In the genomic region with DNA sequence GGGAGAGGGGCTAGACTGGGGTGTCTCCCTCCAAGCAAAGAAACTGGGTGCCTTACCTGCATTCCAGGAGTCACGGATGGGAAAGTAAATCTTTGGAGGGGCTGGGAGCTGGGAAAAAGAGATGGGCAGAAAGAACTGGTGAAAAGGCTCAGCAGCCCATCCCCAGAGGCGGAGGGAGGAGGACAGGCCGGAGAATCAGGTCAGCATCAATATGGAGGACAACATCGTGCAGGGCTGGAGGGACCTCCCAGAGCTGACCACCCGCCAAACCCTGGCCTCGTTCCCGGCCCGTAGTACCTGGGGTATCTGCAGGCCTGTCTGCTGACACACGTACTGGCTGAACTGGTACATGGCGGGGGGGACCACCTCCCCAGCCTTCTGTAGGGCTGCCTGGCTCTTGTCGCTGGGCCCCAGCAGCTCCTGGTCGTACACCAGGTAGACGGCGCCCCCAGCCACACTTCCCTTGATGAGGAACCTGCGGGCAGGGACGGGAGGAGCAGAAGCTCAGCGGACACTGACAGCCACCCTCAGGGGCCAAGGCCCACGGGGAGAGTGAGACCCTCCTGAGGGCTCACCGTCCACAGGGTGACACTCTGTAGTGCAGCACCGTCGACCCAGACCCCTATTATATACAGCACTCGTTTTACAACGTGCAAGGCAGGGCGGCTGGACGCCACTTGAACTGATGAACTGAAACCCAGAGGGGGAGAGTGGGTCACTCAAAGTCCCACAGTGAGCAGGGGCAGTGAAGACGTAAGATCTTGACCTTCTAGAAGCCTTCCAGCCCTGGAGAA, we compare ENCODE assay signal across 8 cellular contexts. TPM values are rescaled to one million over a fixed set of nuclear protein-coding genes. Genes with fewer than 3 reads are reported as not detected.
A peak's percentile ranks its signal among the peaks of the same experiment; 100 is the strongest.
DNase-seq lines count a peak whose midpoint lies in the region; ATAC-seq and TF ChIP-seq lines count a peak whose summit lies in the region.

No MANE protein-coding gene starts in this region.

- H2AFZ ChIP-seq in GM23248: peak overlapping the region; percentile 78

- peak overlapping the region; percentile 96 for H3K27ac Mint-ChIP-seq in T-helper 17 cell

- no peak for TF ChIP-seq CTCF in fibroblast of villous mesenchyme (IDR thresholded peaks at IDR 0.05; ENCODE audit: insufficient read depth, low read depth, low read length)

- peak overlapping the region; percentile 94 for H3K4me3 Mint-ChIP-seq in T-helper 17 cell

- H3K36me3 ChIP-seq in GM23248 (ENCODE audit: low read depth): no peaks in the 10 kb centered on the region

- H4K20me1 ChIP-seq in GM23248 (ENCODE audit: insufficient read depth): no peaks in the 10 kb centered on the region

- H3K27me3 ChIP-seq in GM23248 (replicated peaks; ENCODE audit: insufficient read depth): no peaks in the 10 kb centered on the region

- ATAC-seq in T-helper 17 cell (no peak), HG03139 (IDR thresholded peaks at IDR 0.05; ENCODE audit: unreplicated experiment) (no peak)

- H3K36me3 Mint-ChIP-seq in T-helper 17 cell (ENCODE audit: low read depth): no peaks in the 10 kb centered on the region

- DNase-seq in GM23248 (no peak), T-helper 17 cell (no peak), fibroblast of villous mesenchyme (ENCODE audit: low read depth) (no peak), skeletal muscle cell (ENCODE audit: low read depth) (no peak), NK-92 (lab: John Stamatoyannopoulos, UW; ENCODE audit: unreplicated experiment) (no peak), DMS153 (lab: John Stamatoyannopoulos, UW) (no peak), NCI-H1092 treated with DMSO at 0.1 percent for 48 hours (lab: John Stamatoyannopoulos, UW) (no peak)

- H3F3A ChIP-seq in GM23248 (ENCODE audit: insufficient read depth): no peaks in the 10 kb centered on the region

- peaks cover 15% of the 10 kb centered on the region for H3K79me2 ChIP-seq in GM23248 (ENCODE audit: insufficient read depth)

- H3K27me3 Mint-ChIP-seq in T-helper 17 cell: no peaks in the 10 kb centered on the region

- peak overlapping the region; percentile 90 for H3K9ac ChIP-seq in GM23248

- H3K4me2 ChIP-seq in GM23248 (ENCODE audit: unreplicated experiment): peak overlapping the region; percentile 85

- peak overlapping the region; percentile 53; the same call in 1 of the 2 replicates for H3K27ac ChIP-seq in GM23248

- H3K4me1 ChIP-seq in GM23248 (ENCODE audit: insufficient read depth): no peaks in the 10 kb centered on the region

- H3K9me2 ChIP-seq in GM23248 (ENCODE audit: insufficient read depth): no peaks in the 10 kb centered on the region

- in situ Hi-C loops in GM23248 (cut with MboI): no loop called here

- peaks cover 31% of the 10 kb centered on the region for H3K4me1 Mint-ChIP-seq in T-helper 17 cell

- WGBS in GM23248 (ENCODE audit: low coverage in 1 of 2, low lambda C conversion rate in 2 of 2, missing lambda C conversion rate in 2 of 2), 2 experiments: 28 to 30% methylated on average over 26 of the region's 26 CpGs

- H3K4me3 ChIP-seq in GM23248: peak overlapping the region; percentile 92
- H3K4me3 ChIP-seq in fibroblast of villous mesenchyme (ENCODE audit: low read depth, low read length): peak overlapping the region; percentile 99
- peak overlapping the region; percentile 99 for H3K4me3 ChIP-seq in skeletal muscle cell (ENCODE audit: low read depth, low read length)

- H3K9me3 ChIP-seq in GM23248 (ENCODE audit: low read depth): no peaks in the 10 kb centered on the region
- H3K9me3 ChIP-seq in T-helper 17 cell (ENCODE audit: control insufficient read depth, low read length, poor library complexity, severe bottlenecking): no peaks in the 10 kb centered on the region

RNA-seq across cellular contexts. Expression of gene MICOS13, which starts 0.8 kb away (rescaled TPM):
- total RNA-seq in GM23248 (2014; rRNA removed; shearing (Covaris generic)): 39.8 and 44.5 TPM in 2 replicates
- 147 and 157 TPM in 2 replicates for polyA plus RNA-seq in GM23248 (2016; fragmentation: Nextera tagmentation; extraction: Ambion mirVana)
- total RNA-seq in T-helper 17 cell (10 to 100 TPM; 26.9 to 27.9 TPM), fibroblast of villous mesenchyme (21.2 and 31.9 TPM in 2 replicates)

RNA-seq across cellular contexts. Expression of gene HSD11B1L, which starts 1.3 kb away (rescaled TPM):
- total RNA-seq in GM23248 (2014; rRNA removed; shearing (Covaris generic)): 23.8 and 30.7 TPM in 2 replicates
- polyA plus RNA-seq in GM23248 (2016; fragmentation: Nextera tagmentation; extraction: Ambion mirVana): 10.9 and 13.4 TPM in 2 replicates
- total RNA-seq in T-helper 17 cell (1 to 10 TPM; 1.4 to 3.1 TPM), fibroblast of villous mesenchyme (6.5 and 9.0 TPM in 2 replicates)

RNA-seq across cellular contexts. Expression of gene RPL36, which starts 10.6 kb away (rescaled TPM):
- total RNA-seq in GM23248 (2014; rRNA removed; shearing (Covaris generic)): 503 and 678 TPM in 2 replicates
- polyA plus RNA-seq in GM23248 (2016; fragmentation: Nextera tagmentation; extraction: Ambion mirVana): 1,118 and 1,128 TPM in 2 replicates
- total RNA-seq in T-helper 17 cell: 1,000 to 10,000 TPM in 1 of 2 donors, 100 to 1,000 TPM in 1; 811 to 1,376 TPM
- 257 and 261 TPM in 2 replicates for total RNA-seq in fibroblast of villous mesenchyme

RNA-seq across cellular contexts. Expression of gene LONP1, which starts 40.5 kb away (rescaled TPM):
- total RNA-seq in GM23248 (2014; rRNA removed; shearing (Covaris generic)): 119 and 123 TPM in 2 replicates
- 73.7 and 77.5 TPM in 2 replicates for polyA plus RNA-seq in GM23248 (2016; fragmentation: Nextera tagmentation; extraction: Ambion mirVana)
- total RNA-seq in T-helper 17 cell (10 to 100 TPM; 61.0 to 65.2 TPM), fibroblast of villous mesenchyme (65.2 and 116 TPM in 2 replicates)

RNA-seq across cellular contexts. Expression of gene CATSPERD, which starts 41.0 kb away (rescaled TPM):
- total RNA-seq in GM23248 (2014; rRNA removed; shearing (Covaris generic)): 0.22 TPM in 1 of 2 replicates, not detected in the other
- polyA plus RNA-seq in GM23248 (2016; fragmentation: Nextera tagmentation; extraction: Ambion mirVana): not detected in 2 replicates
- total RNA-seq in T-helper 17 cell (not detected), fibroblast of villous mesenchyme (not detected in 2 replicates)
